ENCODE assay signal across 10 cellular contexts in the genomic region with DNA sequence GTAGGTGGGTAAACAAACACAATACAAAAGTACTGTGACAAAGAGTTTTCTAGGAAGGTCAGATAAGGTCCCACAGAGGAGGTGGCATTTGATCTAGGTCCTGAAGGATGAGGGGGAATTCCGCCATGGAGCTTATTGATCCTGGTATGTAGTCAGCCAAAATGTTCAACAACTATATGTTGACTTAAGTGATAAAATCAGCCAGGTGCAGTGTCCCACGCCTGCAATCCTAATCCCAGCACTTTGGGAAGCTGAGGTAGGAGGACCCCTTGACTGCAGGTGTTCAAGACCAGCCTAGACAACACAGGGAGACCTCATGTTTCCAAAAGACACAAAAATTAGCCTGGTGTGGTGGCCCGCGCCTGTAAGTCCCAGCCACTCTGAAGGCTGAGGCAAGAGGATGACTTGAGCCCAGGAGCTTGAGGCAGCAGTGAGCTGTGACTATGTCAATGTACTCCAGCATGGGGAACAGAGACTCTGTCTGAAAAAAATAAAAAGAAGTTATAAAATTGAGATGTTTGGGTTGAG. TPM values are rescaled to one million over a fixed set of nuclear protein-coding genes. Genes with fewer than 3 reads are reported as not detected.
DNase-seq lines count a peak whose midpoint lies in the region; ATAC-seq, FAIRE-seq and TF ChIP-seq lines count a peak whose summit lies in the region.
"Had no signal": no experiment of that assay in that cellular context is flagged by ENCODE, and none has a peak within 500 bp of the region (broad histone marks: within the 10 kb centered on the region; RNA-seq: fewer than 3 reads in every experiment).

No MANE protein-coding gene starts in this region.

- H3K9me3 ChIP-seq in suprapubic skin: no peaks in the 10 kb centered on the region
- H3K9me3 ChIP-seq: spleen had no signal

- FAIRE-seq in frontal cortex (lab: Jason Lieb, UNC): no peak
- FAIRE-seq: bronchial epithelial cell had no signal

- no peaks in the 10 kb centered on the region for H3K4me1 ChIP-seq in foreskin keratinocyte
- peaks cover 10% of the 10 kb centered on the region for H3K4me1 ChIP-seq in suprapubic skin

- H3K27ac ChIP-seq in foreskin keratinocyte: no peak overlapping the region
- no peak overlapping the region for H3K27ac ChIP-seq in suprapubic skin
- H3K27ac ChIP-seq: spleen had no signal

- peak; percentile 13 for ATAC-seq in GM21367 (IDR thresholded peaks at IDR 0.05; ENCODE audit: unreplicated experiment)
- ATAC-seq in HG03342 (IDR thresholded peaks at IDR 0.05; ENCODE audit: unreplicated experiment): peak; percentile 39
- peak; percentile 48 for ATAC-seq in foreskin keratinocyte

- TF ChIP-seq CTCF in foreskin keratinocyte (conservative IDR thresholded peaks at IDR 0.05) (no peak), suprapubic skin (IDR thresholded peaks at IDR 0.05) (no peak)

- no peak for TF ChIP-seq EP300 in suprapubic skin (IDR thresholded peaks at IDR 0.05)

- H3K4me3 ChIP-seq in suprapubic skin: no peak overlapping the region
- H3K4me3 ChIP-seq: spleen had no signal

- no peaks in the 10 kb centered on the region for H3K27me3 ChIP-seq in foreskin keratinocyte
- H3K27me3 ChIP-seq in suprapubic skin: no peaks in the 10 kb centered on the region
- H3K27me3 ChIP-seq: spleen had no signal

- no peak for TF ChIP-seq POLR2A in suprapubic skin (IDR thresholded peaks at IDR 0.05)

- WGBS in suprapubic skin: 65% methylated on average over 4 of the region's 4 CpGs

- H3K36me3 ChIP-seq in suprapubic skin: no peaks in the 10 kb centered on the region
- H3K36me3 ChIP-seq: spleen had no signal

- DNase-seq in DMS79 (lab: John Stamatoyannopoulos, UW) (peak; percentile 49), foreskin keratinocyte (no peak), suprapubic skin (ENCODE audit: low spot score in 2 of 2) (no peak), NCI-H1436 (lab: John Stamatoyannopoulos, UW) (no peak), frontal cortex (ENCODE audit: low spot score in 2 of 2) (no peak)
- DNase-seq in activated CD8-positive, alpha-beta memory T cell treated with anti-CD3 and anti-CD28 coated beads, Interleukin-2, amount 50 U/mL, for 48 hours: no peak
- DNase-seq: spleen had no signal

RNA-seq across cellular contexts. Expression of gene PLIN2, which starts 46.4 kb away (rescaled TPM):
- 12.3 and 20.2 TPM in 2 replicates for total RNA-seq in foreskin keratinocyte
- polyA plus RNA-seq in foreskin keratinocyte: 9.8 and 15.6 TPM in 2 replicates
- total RNA-seq in suprapubic skin: 100 to 1,000 TPM; 124 to 445 (median 162) TPM
- 18.8 TPM for total RNA-seq in frontal cortex

RNA-seq across cellular contexts. Expression of gene DENND4C, which starts 56.8 kb away (rescaled TPM):
- total RNA-seq in foreskin keratinocyte (20.5 and 21.8 TPM in 2 replicates), suprapubic skin (100 to 1,000 TPM in 1 of 4 donors, 10 to 100 TPM in 3; 69.0 to 211 (median 94.8) TPM), frontal cortex (74.6 TPM)
- 2.2 and 3.2 TPM in 2 replicates for polyA plus RNA-seq in foreskin keratinocyte
